In genomic region chr16:26963109-26963508, GRCh38 we compare ENCODE assay signal across 11 cellular contexts.
DNase-seq lines count a peak whose midpoint lies in the region; ATAC-seq, FAIRE-seq and TF ChIP-seq lines count a peak whose summit lies in the region.
"Had no signal": no experiment of that assay in that cellular context is flagged by ENCODE, and none has a peak within 500 bp of the region (broad histone marks: within the 10 kb centered on the region; RNA-seq: fewer than 3 reads in every experiment).

No MANE protein-coding gene starts in this region.

- no peak for TF ChIP-seq EP300 in K562 (IDR thresholded peaks at IDR 0.05; ENCODE audit: low read length)
- TF ChIP-seq EP300 in esophagus muscularis mucosa (IDR thresholded peaks at IDR 0.05): no peak

- no TSS peak for BruUV-seq in K562 (replicated peaks; lab: Mats Ljungman, UMichigan)

- no peaks in the 10 kb centered on the region for H3K79me2 ChIP-seq in K562 (ENCODE audit: control insufficient read depth, insufficient read depth, low read length)

- no peaks in the 10 kb centered on the region for H3K9me1 ChIP-seq in K562 (ENCODE audit: control insufficient read depth, insufficient read depth, low read length)

- POLR2A ChIA-PET in K562 (lab: Yijun Ruan, JAX): interaction anchor here (0.9 kb wide), 1 partner anchor 10 kb away, joined by 3 read pairs; no protein-coding TSS in a partner anchor

- DNase-seq in GM06990 (ENCODE audit: extremely low read depth, insufficient read length) (no peak), K562 (ENCODE audit: extremely low read depth in 1 of 4, low spot score in 3 of 4) (peak; percentile 55 to 60 (median 58)), esophagus muscularis mucosa (ENCODE audit: extremely low spot score) (no peak), ureter (ENCODE audit: low spot score) (no peak)
- peak; percentile 55 for DNase-seq in Jurkat, Clone E6-1 (ENCODE audit: low read depth, low spot score)
- peak in 2 of 3 donors; percentile 1 to 30 for DNase-seq in stimulated activated CD4-positive, alpha-beta T cell treated with anti-CD3 and anti-CD28 coated beads, Interleukin-12 subunit alpha, Interleukin-12 subunit beta, amount 100 ng/mL, for 48 hours (ENCODE audit: low read depth in 2 of 3, low spot score in 1 of 3)
- DNase-seq: NCI-H1105 treated with DMSO at 0.1 percent for 48 hours had no signal

- FAIRE-seq in K562 (lab: Jason Lieb, UNC): peak; percentile 84
- FAIRE-seq: astrocyte had no signal

- H3K27ac ChIP-seq in K562 (ENCODE audit: extremely low read depth, low read depth, low read length): no peak overlapping the region
- no peak overlapping the region for H3K27ac ChIP-seq in esophagus muscularis mucosa (replicated peaks in 1 of 4)
- H3K27ac ChIP-seq: right atrium auricular region had no signal

- H4K20me1 ChIP-seq in K562 (replicated peaks; ENCODE audit: control insufficient read depth, insufficient read depth, low read length): no peaks in the 10 kb centered on the region

- no peak overlapping the region for H2AFZ ChIP-seq in K562 (ENCODE audit: low read depth, low read length)

- H3K27me3 ChIP-seq in GM06990 (replicated peaks; ENCODE audit: control insufficient read depth, insufficient read depth, low read length): no peaks in the 10 kb centered on the region; the same call in 1 of the 2 replicates
- no peaks in the 10 kb centered on the region for H3K27me3 ChIP-seq in K562 (ENCODE audit: control insufficient read depth in 2 of 2, insufficient read depth in 2 of 2, low read length in 2 of 2)
- peaks cover 0 to 23% (median 0%) of the 10 kb centered on the region in 4 donors for H3K27me3 ChIP-seq in esophagus muscularis mucosa
- H3K27me3 ChIP-seq: right atrium auricular region had no signal

- intact Hi-C loops in K562 (cut with micrococcal nuclease): loop anchor here (5.0 kb wide), 1 partner anchor 149 kb away; no protein-coding TSS in a partner anchor
- intact Hi-C loops in esophagus muscularis mucosa (cut with DNase I): no loop called here

- CTCF ChIA-PET in K562 (lab: Yijun Ruan, JAX; ENCODE audit: low intra/inter-chr PET ratio): interaction anchor here (1.2 kb wide), 1 partner anchor 146 kb away, joined by 6 read pairs; no protein-coding TSS in a partner anchor

- no peak overlapping the region for H3K9ac ChIP-seq in K562 (ENCODE audit: insufficient read depth in 1 of 2, low read depth in 2 of 2, low read length in 2 of 2)

- no peak for TF ChIP-seq POLR2A in K562 (conservative IDR thresholded peaks at IDR 0.05)
- no peak for TF ChIP-seq POLR2A in esophagus muscularis mucosa (IDR thresholded peaks at IDR 0.05; ENCODE audit: low read depth)

- H3K4me3 ChIP-seq in GM06990 (replicated peaks; ENCODE audit: low read depth, low read length) (no peak overlapping the region), K562 (no peak overlapping the region), esophagus muscularis mucosa (no peak overlapping the region)
- H3K4me3 ChIP-seq in Jurkat, Clone E6-1 (ENCODE audit: low read length): no peak overlapping the region
- H3K4me3 ChIP-seq: right atrium auricular region had no signal

- no peak overlapping the region for H3K4me2 ChIP-seq in K562 (ENCODE audit: insufficient read depth, low read length)

- WGBS in K562 (ENCODE audit: insufficient coverage, low coverage, missing lambda C conversion rate): 2% methylated on average over 4 of the region's 4 CpGs
- WGBS in esophagus muscularis mucosa: 74% methylated on average over 4 of the region's 4 CpGs

- TF ChIP-seq RAD21 in K562 (CRISPR knock-in tag; conservative IDR thresholded peaks at IDR 0.05 in 1 of 2, IDR thresholded peaks at IDR 0.05 in 1 of 2): peak in 1 of 2 experiments; percentile 37; a peak in 2 of 4 replicates

- H3K36me3 ChIP-seq in GM06990 (ENCODE audit: control insufficient read depth, insufficient read depth, low read length): no peaks in the 10 kb centered on the region
- no peaks in the 10 kb centered on the region for H3K36me3 ChIP-seq in K562 (ENCODE audit: control insufficient read depth, insufficient read depth, low read length)
- no peaks in the 10 kb centered on the region for H3K36me3 ChIP-seq in esophagus muscularis mucosa
- H3K36me3 ChIP-seq: right atrium auricular region had no signal

- in situ Hi-C loops in K562 (cut with MboI): no loop called here

- no peaks in the 10 kb centered on the region for H3K4me1 ChIP-seq in K562 (replicated peaks in 1 of 2; ENCODE audit: control insufficient read depth in 2 of 2, insufficient read depth in 2 of 2, low read length in 2 of 2)
- H3K4me1 ChIP-seq in esophagus muscularis mucosa: no peaks in the 10 kb centered on the region
- H3K4me1 ChIP-seq: right atrium auricular region had no signal

- peak; percentile 88 for ATAC-seq in K562
- ATAC-seq in HG02938 (IDR thresholded peaks at IDR 0.05; ENCODE audit: unreplicated experiment): no peak
- no peak for ATAC-seq in HG02642 (IDR thresholded peaks at IDR 0.05; ENCODE audit: poor library complexity, unreplicated experiment)

- H3K9me3 ChIP-seq in K562 (replicated peaks; ENCODE audit: control insufficient read depth, insufficient read depth, low read depth, low read length): no peaks in the 10 kb centered on the region
- peaks cover 0 to 8% (median 0%) of the 10 kb centered on the region in 4 donors for H3K9me3 ChIP-seq in esophagus muscularis mucosa
- H3K9me3 ChIP-seq: right atrium auricular region had no signal

- peak; percentile 43 for TF ChIP-seq CTCF in GM06990 (IDR thresholded peaks at IDR 0.05; ENCODE audit: insufficient read depth, low read length, poor library complexity, severe bottlenecking)
- TF ChIP-seq CTCF in K562 (IDR thresholded peaks at IDR 0.05 in 2 of 3, conservative IDR thresholded peaks at IDR 0.05 in 1 of 3; ENCODE audit: insufficient read depth in 2 of 3, low read depth in 1 of 3, low read length in 3 of 3): peak; percentile 48 to 72 (median 62); a peak in 5 of 6 replicates
- TF ChIP-seq CTCF in esophagus muscularis mucosa (IDR thresholded peaks at IDR 0.05): no peak

Comparison
In these comparisons a context has a peak if more than half of its experiments do, and no peak if none do; other contexts are left out.
1. DNase-seq: peak in Jurkat, Clone E6-1 (single experiment), K562 (4 of 4) and stimulated activated CD4-positive, alpha-beta T cell treated with anti-CD3 and anti-CD28 coated beads, Interleukin-12 subunit alpha, Interleukin-12 subunit beta, amount 100 ng/mL, for 48 hours (2 of 3); none in GM06990 (single experiment), esophagus muscularis mucosa (single experiment) and ureter (single experiment).
2. CTCF ChIP-seq: peak in GM06990 (single experiment) and K562 (3 of 3); none in esophagus muscularis mucosa (0 of 3).